In the genomic region with DNA sequence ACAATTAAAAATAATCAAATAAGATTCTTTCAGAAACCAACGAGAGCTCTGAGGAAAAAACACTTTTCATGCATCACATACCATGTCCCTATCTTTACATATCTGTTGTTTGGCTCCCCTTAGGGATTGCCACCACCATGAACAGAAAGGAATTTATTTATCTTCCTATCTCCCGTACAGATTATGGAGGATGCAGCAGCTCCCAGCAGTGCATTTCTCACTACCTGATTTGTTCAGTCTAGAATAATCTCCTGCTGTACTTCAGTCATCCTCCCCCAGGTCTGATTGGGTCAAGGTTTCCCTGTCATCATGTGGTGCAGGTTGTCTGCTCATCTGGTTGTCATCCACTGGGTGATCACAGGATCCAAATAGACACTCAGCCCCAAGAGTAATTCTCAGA, we compare ENCODE assay signal across 38 cellular contexts.
"Had no signal": no experiment of that assay in that cellular context is flagged by ENCODE, and none has a peak within 500 bp of the region (broad histone marks: within the 10 kb centered on the region; RNA-seq: fewer than 3 reads in every experiment).

No MANE protein-coding gene starts in this region.

- H3K27ac Mint-ChIP-seq: activated naive CD4-positive, alpha-beta T cell treated with anti-CD3 and anti-CD28 coated beads for 36 hours; activated naive CD4-positive, alpha-beta T cell treated with anti-CD3 and anti-CD28 coated beads, Interleukin-2, amount 10 ng/mL, durations not matched to agents 7 days and 5 days; activated naive CD4-positive, alpha-beta T cell treated with anti-CD3 and anti-CD28 coated beads, Interleukin-2, amount 50 U/mL, for 24 hours; activated naive CD4-positive, alpha-beta T cell treated with anti-CD3 and anti-CD28 coated beads, Interleukin-2, amount 50 U/mL, for 72 hours; activated naive CD8-positive, alpha-beta T cell; activated naive CD8-positive, alpha-beta T cell treated with anti-CD3 and anti-CD28 coated beads for 36 hours; activated naive CD8-positive, alpha-beta T cell treated with anti-CD3 and anti-CD28 coated beads, Interleukin-2, amount 10 ng/mL, durations not matched to agents 7 days and 5 days; activated naive CD8-positive, alpha-beta T cell treated with anti-CD3 and anti-CD28 coated beads, Interleukin-2, amount 50 U/mL, for 24 hours; activated T-cell treated with anti-CD3 and anti-CD28 coated beads, Interleukin-2, amount 50 U/mL, for 24 hours; activated T-cell treated with anti-CD3 and anti-CD28 coated beads, Interleukin-2, amount 50 U/mL, for 72 hours; activated T-helper 1 cell treated with anti-CD3 and anti-CD28 coated beads, Interleukin-12 subunit alpha, Interleukin-12 subunit beta, Interleukin-2, Interleukin-4 antibody, amounts not matched to agents 30 ng/mL and 10 ng/mL and 1 ng/mL, durations not matched to agents 14 hours and 24 hours and 36 hours; activated T-helper 17 cell treated with anti-CD3 and anti-CD28 coated beads, Interleukin-2, amount 50 U/mL, for 72 hours; activated T-helper 2 cell treated with anti-CD3 and anti-CD28 coated beads, Interferon-gamma antibody, Interleukin-2, Interleukin-4, amounts not matched to agents 10 μg/mL and 5 μg/mL and 100 μg/mL, durations not matched to agents 14 hours and 24 hours and 36 hours; brain had no signal

- H3K9me3 Mint-ChIP-seq: activated naive CD4-positive, alpha-beta T cell treated with anti-CD3 and anti-CD28 coated beads, Interleukin-2, amount 10 ng/mL, durations not matched to agents 7 days and 5 days; activated naive CD4-positive, alpha-beta T cell treated with anti-CD3 and anti-CD28 coated beads, Interleukin-2, amount 50 U/mL, for 24 hours; activated naive CD8-positive, alpha-beta T cell treated with anti-CD3 and anti-CD28 coated beads for 36 hours; activated naive CD8-positive, alpha-beta T cell treated with anti-CD3 and anti-CD28 coated beads, Interleukin-2, amount 10 ng/mL, durations not matched to agents 7 days and 5 days; activated T-helper 1 cell treated with anti-CD3 and anti-CD28 coated beads, Interleukin-12 subunit alpha, Interleukin-12 subunit beta, Interleukin-2, Interleukin-4 antibody, amounts not matched to agents 30 ng/mL and 10 ng/mL and 1 ng/mL, durations not matched to agents 14 hours and 24 hours and 36 hours; activated T-helper 17 cell treated with anti-CD3 and anti-CD28 coated beads, Interleukin-2, amount 50 U/mL, for 72 hours; brain had no signal

- H3K27me3 ChIP-seq: adrenal gland, ascending aorta, body of pancreas, brain microvascular endothelial cell, breast epithelium, cardiac muscle cell had no signal

- H3K9me3 ChIP-seq: adrenal gland, ascending aorta, body of pancreas, breast epithelium had no signal

- H3K36me3 Mint-ChIP-seq: activated naive CD4-positive, alpha-beta T cell treated with anti-CD3 and anti-CD28 coated beads, Interleukin-2, amount 10 ng/mL, durations not matched to agents 7 days and 5 days; activated naive CD4-positive, alpha-beta T cell treated with anti-CD3 and anti-CD28 coated beads, Interleukin-2, amount 50 U/mL, for 24 hours; activated naive CD4-positive, alpha-beta T cell treated with anti-CD3 and anti-CD28 coated beads, Interleukin-2, amount 50 U/mL, for 72 hours; activated naive CD8-positive, alpha-beta T cell; activated naive CD8-positive, alpha-beta T cell treated with anti-CD3 and anti-CD28 coated beads for 36 hours; activated naive CD8-positive, alpha-beta T cell treated with anti-CD3 and anti-CD28 coated beads, Interleukin-2, amount 10 ng/mL, durations not matched to agents 7 days and 5 days; brain had no signal

- H3K4me1 Mint-ChIP-seq: activated naive CD4-positive, alpha-beta T cell treated with anti-CD3 and anti-CD28 coated beads, Interleukin-2, amount 10 ng/mL, durations not matched to agents 7 days and 5 days; activated naive CD4-positive, alpha-beta T cell treated with anti-CD3 and anti-CD28 coated beads, Interleukin-2, amount 50 U/mL, for 24 hours; activated naive CD8-positive, alpha-beta T cell treated with anti-CD3 and anti-CD28 coated beads for 36 hours; activated naive CD8-positive, alpha-beta T cell treated with anti-CD3 and anti-CD28 coated beads, Interleukin-2, amount 10 ng/mL, durations not matched to agents 7 days and 5 days; activated naive CD8-positive, alpha-beta T cell treated with anti-CD3 and anti-CD28 coated beads, Interleukin-2, amount 50 U/mL, for 24 hours; activated T-helper 17 cell treated with anti-CD3 and anti-CD28 coated beads, Interleukin-2, amount 50 U/mL, for 72 hours; central memory CD8-positive, alpha-beta T cell had no signal

- DNase-seq: activated effector memory CD4-positive, alpha-beta T cell treated with anti-CD3 and anti-CD28 coated beads, Interleukin-2, amount 50 U/mL, for 16 hours; activated effector memory CD4-positive, alpha-beta T cell treated with Interleukin-2 at 50 U/mL for 16 hours; activated gamma-delta T cell; activated gamma-delta T cell treated with Interleukin-2 at 50 U/mL for 16 hours; activated naive CD4-positive, alpha-beta T cell; activated naive CD4-positive, alpha-beta T cell treated with anti-CD3 and anti-CD28 coated beads for 36 hours; activated naive CD4-positive, alpha-beta T cell treated with anti-CD3 and anti-CD28 coated beads, Interleukin-2, amount 10 ng/mL, durations not matched to agents 7 days and 5 days; activated naive CD4-positive, alpha-beta T cell treated with anti-CD3 and anti-CD28 coated beads, Interleukin-2, amount 50 U/mL, for 16 hours; activated naive CD4-positive, alpha-beta T cell treated with Interleukin-2 at 50 U/mL for 16 hours; activated naive CD8-positive, alpha-beta T cell treated with anti-CD3 and anti-CD28 coated beads for 36 hours; activated naive CD8-positive, alpha-beta T cell treated with anti-CD3 and anti-CD28 coated beads, Interleukin-2, amount 10 ng/mL, durations not matched to agents 7 days and 5 days; activated naive CD8-positive, alpha-beta T cell treated with anti-CD3 and anti-CD28 coated beads, Interleukin-2, amount 50 U/mL, for 24 hours; activated T-cell treated with anti-CD3 and anti-CD28 coated beads, Interleukin-2, amount 50 U/mL, for 1 hour; activated T-cell treated with anti-CD3 and anti-CD28 coated beads, Interleukin-2, amount 50 U/mL, for 24 hours; activated T-cell treated with anti-CD3 and anti-CD28 coated beads, Interleukin-2, amount 50 U/mL, for 4 hours; activated T-cell treated with anti-CD3 and anti-CD28 coated beads, Interleukin-2, amount 50 U/mL, for 48 hours; activated T-cell treated with anti-CD3 and anti-CD28 coated beads, Interleukin-2, amount 50 U/mL, for 72 hours; adrenal gland; amniotic stem cell; amygdala; anterior cingulate cortex; aorta; body of pancreas; brain microvascular endothelial cell; caudate nucleus; central memory CD4-positive, alpha-beta T cell; cerebellar nuclear complex had no signal

- H3K27ac ChIP-seq: adrenal gland, ascending aorta, body of pancreas, brain microvascular endothelial cell, breast epithelium, cardiac muscle cell had no signal

- H3K4me3 Mint-ChIP-seq: activated naive CD4-positive, alpha-beta T cell treated with anti-CD3 and anti-CD28 coated beads for 36 hours; activated naive CD4-positive, alpha-beta T cell treated with anti-CD3 and anti-CD28 coated beads, Interleukin-2, amount 10 ng/mL, durations not matched to agents 7 days and 5 days; activated naive CD4-positive, alpha-beta T cell treated with anti-CD3 and anti-CD28 coated beads, Interleukin-2, amount 50 U/mL, for 24 hours; activated naive CD8-positive, alpha-beta T cell; activated naive CD8-positive, alpha-beta T cell treated with anti-CD3 and anti-CD28 coated beads for 36 hours; activated naive CD8-positive, alpha-beta T cell treated with anti-CD3 and anti-CD28 coated beads, Interleukin-2, amount 10 ng/mL, durations not matched to agents 7 days and 5 days; activated naive CD8-positive, alpha-beta T cell treated with anti-CD3 and anti-CD28 coated beads, Interleukin-2, amount 50 U/mL, for 24 hours; activated T-cell treated with anti-CD3 and anti-CD28 coated beads, Interleukin-2, amount 50 U/mL, for 24 hours; activated T-cell treated with anti-CD3 and anti-CD28 coated beads, Interleukin-2, amount 50 U/mL, for 4 hours; activated T-cell treated with anti-CD3 and anti-CD28 coated beads, Interleukin-2, amount 50 U/mL, for 72 hours; activated T-helper 1 cell treated with anti-CD3 and anti-CD28 coated beads, Interleukin-12 subunit alpha, Interleukin-12 subunit beta, Interleukin-2, Interleukin-4 antibody, amounts not matched to agents 30 ng/mL and 10 ng/mL and 1 ng/mL, durations not matched to agents 14 hours and 24 hours and 36 hours; activated T-helper 17 cell treated with anti-CD3 and anti-CD28 coated beads, Interleukin-2, amount 50 U/mL, for 72 hours; brain; central memory CD8-positive, alpha-beta T cell had no signal

- H3K4me1 ChIP-seq: adrenal gland, ascending aorta, body of pancreas, breast epithelium had no signal

- H3K36me3 ChIP-seq: adrenal gland, ascending aorta, brain microvascular endothelial cell, breast epithelium, cardiac muscle cell had no signal

- H3K27me3 Mint-ChIP-seq: activated naive CD4-positive, alpha-beta T cell treated with anti-CD3 and anti-CD28 coated beads, Interleukin-2, amount 10 ng/mL, durations not matched to agents 7 days and 5 days; activated naive CD4-positive, alpha-beta T cell treated with anti-CD3 and anti-CD28 coated beads, Interleukin-2, amount 50 U/mL, for 24 hours; activated naive CD8-positive, alpha-beta T cell; activated naive CD8-positive, alpha-beta T cell treated with anti-CD3 and anti-CD28 coated beads for 36 hours; activated naive CD8-positive, alpha-beta T cell treated with anti-CD3 and anti-CD28 coated beads, Interleukin-2, amount 10 ng/mL, durations not matched to agents 7 days and 5 days; activated naive CD8-positive, alpha-beta T cell treated with anti-CD3 and anti-CD28 coated beads, Interleukin-2, amount 50 U/mL, for 24 hours; activated T-cell treated with anti-CD3 and anti-CD28 coated beads, Interleukin-2, amount 50 U/mL, for 24 hours; activated T-helper 17 cell treated with anti-CD3 and anti-CD28 coated beads, Interleukin-2, amount 50 U/mL, for 72 hours; brain; central memory CD8-positive, alpha-beta T cell had no signal

- H3K4me3 ChIP-seq: adrenal gland, ascending aorta, body of pancreas, breast epithelium, cardiac muscle cell had no signal

- ATAC-seq: activated naive CD4-positive, alpha-beta T cell treated with anti-CD3 and anti-CD28 coated beads, Interleukin-2, amount 50 U/mL, for 72 hours; activated naive CD8-positive, alpha-beta T cell treated with anti-CD3 and anti-CD28 coated beads, Interleukin-2, amount 50 U/mL, for 24 hours; activated T-cell treated with anti-CD3 and anti-CD28 coated beads, Interleukin-2, amount 50 U/mL, for 4 hours; activated T-cell treated with anti-CD3 and anti-CD28 coated beads, Interleukin-2, amount 50 U/mL, for 72 hours; activated T-helper 17 cell treated with anti-CD3 and anti-CD28 coated beads, Interleukin-2, amount 50 U/mL, for 72 hours; body of pancreas had no signal
